In the genomic region with DNA sequence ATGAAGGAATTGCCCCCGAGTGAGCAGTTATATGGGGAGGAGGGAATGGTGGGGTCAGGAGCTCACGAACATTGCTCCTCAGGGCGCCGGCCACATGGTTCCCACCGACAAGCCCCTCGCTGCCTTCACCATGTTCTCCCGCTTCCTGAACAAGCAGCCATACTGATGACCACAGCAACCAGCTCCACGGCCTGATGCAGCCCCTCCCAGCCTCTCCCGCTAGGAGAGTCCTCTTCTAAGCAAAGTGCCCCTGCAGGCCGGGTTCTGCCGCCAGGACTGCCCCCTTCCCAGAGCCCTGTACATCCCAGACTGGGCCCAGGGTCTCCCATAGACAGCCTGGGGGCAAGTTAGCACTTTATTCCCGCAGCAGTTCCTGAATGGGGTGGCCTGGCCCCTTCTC, we compare ENCODE assay signal across 18 cellular contexts.
"Had no signal": no experiment of that assay in that cellular context is flagged by ENCODE, and none has a peak within 500 bp of the region (broad histone marks: within the 10 kb centered on the region; RNA-seq: fewer than 3 reads in every experiment).

No MANE protein-coding gene starts in this region.

- FAIRE-seq: endometrium, frontal cortex had no signal

- ATAC-seq: lower lobe of right lung; natural killer cell treated with Interleukin-12 subunit alpha and Interleukin-12 subunit beta and Interleukin-15 and Interleukin-18, amount 100 ng/mL, for 72 hours; stimulated activated memory B cell treated with anti-CD40 and anti-IgM and Interleukin-4, amounts not matched to agents 10 μg/mL and 1 μg/mL and 100 μg/mL, for 72 hours; upper lobe of right lung had no signal

- H3K4me1 ChIP-seq: ascending aorta, parathyroid adenoma, upper lobe of right lung had no signal

- H3K79me2 ChIP-seq: parathyroid adenoma had no signal

- H3K9me3 ChIP-seq: ascending aorta, lower lobe of right lung, neutrophil, sigmoid colon, upper lobe of right lung had no signal

- H3K4me3 ChIP-seq: ascending aorta, coronary artery, lower lobe of right lung, sigmoid colon, upper lobe of right lung had no signal

- H3K27ac ChIP-seq: ascending aorta, coronary artery, lower lobe of right lung, neutrophil, parathyroid adenoma, sigmoid colon, upper lobe of right lung, WERI-Rb-1 had no signal

- H3K9ac ChIP-seq: parathyroid adenoma had no signal

- DNase-seq: activated CD4-positive, alpha-beta T cell treated with anti-CD3 and anti-CD28 coated beads for 1 hour; activated CD4-positive, alpha-beta T cell treated with anti-CD3 and anti-CD28 coated beads, Interleukin-2, amount 50 U/mL, for 4 hours; activated gamma-delta T cell; hypothalamus; islet precursor cell; lower lobe of right lung; sigmoid colon; stimulated activated CD4-positive, alpha-beta T cell treated with anti-CD3 and anti-CD28 coated beads, Interleukin-4, amount 100 ng/mL, for 24 hours; upper lobe of right lung; WERI-Rb-1 had no signal

- H2AFZ ChIP-seq: parathyroid adenoma had no signal

- H3K27me3 ChIP-seq: ascending aorta, neutrophil, sigmoid colon, upper lobe of right lung had no signal
